ENCODE assay signal across 21 cellular contexts in genomic region chr1:7458946-7459345, GRCh38.
"Had no signal": no experiment of that assay in that cellular context is flagged by ENCODE, and none has a peak within 500 bp of the region (broad histone marks: within the 10 kb centered on the region; RNA-seq: fewer than 3 reads in every experiment).

No MANE protein-coding gene starts in this region.

- H3K4me3 ChIP-seq: heart right ventricle, left lung, mucosa of descending colon, prostate gland, right atrium auricular region, testis, tibial nerve, upper lobe of left lung had no signal

- H2AFZ ChIP-seq: parathyroid adenoma had no signal

- H3K9ac ChIP-seq: parathyroid adenoma had no signal

- H3K4me1 ChIP-seq: left lung, prostate gland had no signal

- H3K79me2 ChIP-seq: parathyroid adenoma had no signal

- H3K36me3 ChIP-seq: heart right ventricle, left lung, prostate gland, right atrium auricular region, tibial nerve, upper lobe of left lung had no signal

- H3K9me3 ChIP-seq: heart right ventricle, left lung, mucosa of descending colon, prostate gland, right atrium auricular region, testis, tibial nerve, upper lobe of left lung had no signal

- H3K27ac ChIP-seq: epithelial cell of prostate, heart right ventricle, left lung, parathyroid adenoma, prostate gland, right atrium auricular region, testis, tibial nerve, upper lobe of left lung had no signal

- H3K27me3 ChIP-seq: heart right ventricle, left lung, right atrium auricular region, testis, tibial nerve, upper lobe of left lung had no signal

- DNase-seq: cortex of kidney; foreskin melanocyte; glutamatergic neuron; heart right ventricle; hippocampal formation; left cardiac atrium; mesenchymal stem cell; mucosa of descending colon; naive B cell; stimulated activated CD4-positive, alpha-beta T cell treated with anti-CD3 and anti-CD28 coated beads, Interleukin-2, amount 100 ng/mL, for 24 hours; stimulated activated CD4-positive, alpha-beta T cell treated with anti-CD3 and anti-CD28 coated beads, Interleukin-4, amount 100 ng/mL, for 24 hours; stimulated activated naive CD8-positive, alpha-beta T cell treated with anti-CD3 and anti-CD28 coated beads, Interleukin-15, Interleukin-2, amounts not matched to agents 100 U/mL and 50 U/mL, for 24 hours; substantia nigra; testis; upper lobe of left lung had no signal
